Comparison of ENCODE assay signal across 1 cellular context in genomic region chr22:30348395-30348794, GRCh38.
TF ChIP-seq lines count a peak whose summit lies in the region.

No MANE protein-coding gene starts in this region.

TF ChIP-seq in SK-N-SH, 30 proteins besides CTCF, POLR2A, EP300 and RAD21:
- no peak for TF ChIP-seq MXI1 (IDR thresholded peaks at IDR 0.05; ENCODE audit: low read depth, low read length)
- no peak for TF ChIP-seq YY1 (IDR thresholded peaks at IDR 0.05; ENCODE audit: low read depth)
- no peak for TF ChIP-seq MAX (IDR thresholded peaks at IDR 0.05; ENCODE audit: low read depth)
- TF ChIP-seq TAF1 (IDR thresholded peaks at IDR 0.05; ENCODE audit: borderline replicate concordance, low read depth, low read length) = no peak
- no peak for TF ChIP-seq RFX5 (IDR thresholded peaks at IDR 0.05; ENCODE audit: low read length)
- no peak for TF ChIP-seq REST (IDR thresholded peaks at IDR 0.05; ENCODE audit: low read depth, low read length)
- TF ChIP-seq FOSL2 (IDR thresholded peaks at IDR 0.05; ENCODE audit: borderline replicate concordance, low read depth) = no peak
- TF ChIP-seq EZH2phosphoT487 (IDR thresholded peaks at IDR 0.05; ENCODE audit: borderline replicate concordance, low read depth) = no peak
- no peak for TF ChIP-seq SMC3 (IDR thresholded peaks at IDR 0.05; ENCODE audit: low read depth, low read length)
- no peak for TF ChIP-seq CHD2 (IDR thresholded peaks at IDR 0.05; ENCODE audit: low read length, partially characterized antibody)
- no peak for TF ChIP-seq POLR2AphosphoS5 (IDR thresholded peaks at IDR 0.05; ENCODE audit: low read depth, low read length)
- TF ChIP-seq MEF2A (IDR thresholded peaks at IDR 0.05; ENCODE audit: borderline replicate concordance, low read depth) = no peak
